In the genomic region with DNA sequence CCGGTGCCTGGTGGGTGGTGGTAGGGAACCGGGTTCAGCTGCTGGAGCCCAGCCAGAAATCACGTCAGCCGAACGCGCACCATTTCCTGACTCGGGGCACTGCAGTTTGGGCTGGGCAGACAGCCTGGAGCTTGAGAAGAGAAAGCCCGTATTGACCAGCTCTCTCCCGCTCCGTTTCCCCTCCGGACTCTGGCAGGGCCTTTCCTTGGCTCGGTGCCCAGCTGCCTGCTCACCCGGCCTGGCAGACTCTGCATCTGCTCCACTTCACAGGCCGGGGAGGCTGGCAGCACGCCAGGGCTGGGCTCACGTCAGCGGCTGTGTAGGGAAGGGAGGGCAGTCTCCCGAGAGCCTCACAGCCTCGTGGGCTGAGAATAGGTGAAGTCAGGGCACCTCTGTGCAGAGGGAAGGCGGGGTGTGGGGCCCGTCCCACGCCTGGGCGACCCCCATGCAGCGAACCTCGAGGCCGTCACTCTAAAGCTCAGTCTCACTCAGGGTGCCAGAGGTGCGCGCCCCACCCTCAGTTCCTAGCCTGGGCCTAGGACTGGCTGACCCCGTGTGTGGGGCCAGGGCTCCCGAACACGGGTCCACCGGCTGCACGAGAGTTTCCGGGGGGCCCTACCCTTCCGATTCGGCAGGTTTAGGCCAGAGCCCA, we compare ENCODE assay signal across 9 cellular contexts. TPM values are rescaled to one million over a fixed set of nuclear protein-coding genes. Genes with fewer than 3 reads are reported as not detected.
A peak's percentile ranks its signal among the peaks of the same experiment; 100 is the strongest.
DNase-seq lines count a peak whose midpoint lies in the region; ATAC-seq and TF ChIP-seq lines count a peak whose summit lies in the region.
"Had no signal": no experiment of that assay in that cellular context is flagged by ENCODE, and none has a peak within 500 bp of the region (broad histone marks: within the 10 kb centered on the region; RNA-seq: fewer than 3 reads in every experiment).

No MANE protein-coding gene starts in this region.

- 12 to 13% methylated on average over 36 of the region's 36 CpGs for WGBS in heart right ventricle, 2 donors

- no peak overlapping the region for H2AFZ ChIP-seq in DND-41 (ENCODE audit: low read depth, low read length)

- no peak overlapping the region for H3K4me2 ChIP-seq in DND-41 (ENCODE audit: insufficient read depth, low read length)

- H3K27ac ChIP-seq in DND-41 (ENCODE audit: low read length) = no peak overlapping the region
- H3K27ac ChIP-seq in heart right ventricle = peak overlapping the region; percentile 86 to 93 (median 89)
- H3K27ac ChIP-seq in vagina = peak overlapping the region; percentile 75

- peak; percentile 39; the same call in 1 of the 2 replicates for TF ChIP-seq POLR2A in Raji (IDR thresholded peaks at IDR 0.05; ENCODE audit: insufficient read depth, low read depth, low read length)
- no peak for TF ChIP-seq POLR2A in vagina (IDR thresholded peaks at IDR 0.05)

- H3K9me3 ChIP-seq in DND-41 (ENCODE audit: insufficient read depth, low read length, severe bottlenecking) (no peaks in the 10 kb centered on the region), heart right ventricle (no peaks in the 10 kb centered on the region), vagina (no peaks in the 10 kb centered on the region)

- no peaks in the 10 kb centered on the region for H3K4me1 ChIP-seq in DND-41 (ENCODE audit: insufficient read depth, low read length)
- H3K4me1 ChIP-seq in heart right ventricle = peaks cover 16 to 47% (median 39%) of the 10 kb centered on the region in 9 donors
- H3K4me1 ChIP-seq in vagina = peaks cover 31% of the 10 kb centered on the region

- no peak overlapping the region for H3K4me3 ChIP-seq in DND-41 (ENCODE audit: low read depth in 1 of 2, low read length in 2 of 2)
- H3K4me3 ChIP-seq in LNCaP clone FGC (ENCODE audit: low read depth, low read length) = peak overlapping the region; percentile 15; the same call in 1 of the 2 replicates
- peak overlapping the region in 9 of 10 donors; percentile 14 to 36 (median 28) for H3K4me3 ChIP-seq in heart right ventricle
- H3K4me3 ChIP-seq in retinal pigment epithelial cell (ENCODE audit: low read length) = no peak overlapping the region
- peak overlapping the region; percentile 25 to 36 for H3K4me3 ChIP-seq in vagina

- TF ChIP-seq CTCF in DND-41 (IDR thresholded peaks at IDR 0.05; ENCODE audit: borderline replicate concordance, extremely low read depth, low read length, poor library complexity, severe bottlenecking) = no peak
- no peak for TF ChIP-seq CTCF in LNCaP clone FGC (IDR thresholded peaks at IDR 0.05; ENCODE audit: control insufficient read depth, extremely low read depth, insufficient read depth)
- no peak for TF ChIP-seq CTCF in heart right ventricle (IDR thresholded peaks at IDR 0.05)
- no peak for TF ChIP-seq CTCF in retinal pigment epithelial cell (conservative IDR thresholded peaks at IDR 0.05; ENCODE audit: low read depth, low read length)
- TF ChIP-seq CTCF in vagina (IDR thresholded peaks at IDR 0.05) = no peak

- H4K20me1 ChIP-seq in DND-41 (ENCODE audit: insufficient read depth, low read length) = 0 out of 2 replicates have a peak, but pooled peaks cover 4% of the 10 kb centered on the region

- DNase-seq in DND-41 = peak; percentile 18
- DNase-seq in LNCaP clone FGC (ENCODE audit: low read depth) = peak; percentile 96
- DNase-seq in amniotic epithelial cell (ENCODE audit: low read depth) = peak; percentile 87
- peak; percentile 98 to 99 for DNase-seq in heart right ventricle
- peak; percentile 98 for DNase-seq in retinal pigment epithelial cell (ENCODE audit: low read depth)
- peak in 1 of 2 donors; percentile 95 for DNase-seq in vagina (ENCODE audit: extremely low spot score in 2 of 2)

- ATAC-seq in DND-41 (ENCODE audit: insufficient read depth, low read depth) = no peak
- peak; percentile 91 to 97 (median 95) for ATAC-seq in heart right ventricle
- no peak for ATAC-seq in HG02623 (IDR thresholded peaks at IDR 0.05; ENCODE audit: unreplicated experiment)

- H3K9ac ChIP-seq in DND-41 (ENCODE audit: low read depth, low read length) = no peak overlapping the region

- H3K79me2 ChIP-seq in DND-41 (ENCODE audit: insufficient read depth, low read length) = no peaks in the 10 kb centered on the region

- intact Hi-C loops in heart right ventricle (cut with DNase I) (loop anchor here in 4 of 10 donors (2.0 to 10.0 kb wide), 3 partner anchors 69 to 152 kb away; no protein-coding TSS in a partner anchor), vagina (cut with DNase I) (no loop called here)

- no peaks in the 10 kb centered on the region for H3K36me3 ChIP-seq in DND-41 (ENCODE audit: insufficient read depth, low read length)
- H3K36me3 ChIP-seq in heart right ventricle = peaks cover 0 to 20% (median 0%) of the 10 kb centered on the region in 9 donors
- no peaks in the 10 kb centered on the region for H3K36me3 ChIP-seq in vagina

- H3K27me3 ChIP-seq in DND-41 (ENCODE audit: insufficient read depth, low read length, poor library complexity) (no peaks in the 10 kb centered on the region), heart right ventricle (no peaks in the 10 kb centered on the region), vagina (no peaks in the 10 kb centered on the region)

RNA-seq across cellular contexts. Expression of gene OR1D5, which starts 59.1 kb away (rescaled TPM):
- total RNA-seq in heart right ventricle (not detected), vagina (not detected)
- not detected for polyA plus RNA-seq in heart right ventricle
- polyA plus RNA-seq: adipose tissue had no signal

Comparison
In these comparisons a context has a peak if more than half of its experiments do, and no peak if none do; other contexts are left out.
1. ATAC-seq: peak in heart right ventricle (8 of 8); none in DND-41 (single experiment) and HG02623 (single experiment).
2. H3K4me3 ChIP-seq: peak in LNCaP clone FGC (single experiment), heart right ventricle (9 of 10) and vagina (2 of 2); none in DND-41 (0 of 2) and retinal pigment epithelial cell (single experiment).